Comparison of ENCODE assay signal across 12 cellular contexts in genomic region chr20:40563296-40563950, GRCh38.
DNase-seq lines count a peak whose midpoint lies in the region; ATAC-seq and TF ChIP-seq lines count a peak whose summit lies in the region.
"Had no signal": no experiment of that assay in that cellular context is flagged by ENCODE, and none has a peak within 500 bp of the region (broad histone marks: within the 10 kb centered on the region; RNA-seq: fewer than 3 reads in every experiment).

No MANE protein-coding gene starts in this region.

- ATAC-seq in Right ventricle myocardium superior (ENCODE audit: poor library complexity) (peak; percentile 41), HG03432 (IDR thresholded peaks at IDR 0.05; ENCODE audit: unreplicated experiment) (no peak)

- H3K4me1 Mint-ChIP-seq in activated CD4-positive, alpha-beta T cell treated with anti-CD3 and anti-CD28 coated beads, Interleukin-2, amount 10 ng/mL, durations not matched to agents 24 days and 14 days: no peaks in the 10 kb centered on the region
- H3K4me1 Mint-ChIP-seq: activated B cell treated with CpG ODN at 0.5 μM for 24 hours had no signal

- H3K4me1 ChIP-seq in right atrium auricular region (peaks cover 0 to 7% of the 10 kb centered on the region in 2 donors), adrenal gland (replicated peaks in 1 of 2) (peaks cover 0 to 11% of the 10 kb centered on the region in 2 donors)

- no peaks in the 10 kb centered on the region for H3K9me3 ChIP-seq in right atrium auricular region
- no peaks in the 10 kb centered on the region for H3K9me3 ChIP-seq in adrenal gland (replicated peaks in 1 of 3)

- no peak overlapping the region for H3K27ac ChIP-seq in right atrium auricular region
- no peak overlapping the region for H3K27ac ChIP-seq in adrenal gland

- H3K4me3 Mint-ChIP-seq in activated CD4-positive, alpha-beta T cell treated with anti-CD3 and anti-CD28 coated beads, Interleukin-2, amount 10 ng/mL, durations not matched to agents 24 days and 14 days: no peak overlapping the region
- H3K4me3 Mint-ChIP-seq: activated B cell treated with CpG ODN at 0.5 μM for 24 hours; activated naive CD4-positive, alpha-beta T cell treated with anti-CD3 and anti-CD28 coated beads for 36 hours had no signal

- no peak for TF ChIP-seq POLR2A in adrenal gland (IDR thresholded peaks at IDR 0.05)

- no peak overlapping the region for H3K27ac Mint-ChIP-seq in activated CD4-positive, alpha-beta T cell treated with anti-CD3 and anti-CD28 coated beads, Interleukin-2, amount 10 ng/mL, durations not matched to agents 24 days and 14 days
- H3K27ac Mint-ChIP-seq: activated B cell treated with CpG ODN at 0.5 μM for 24 hours; activated naive CD4-positive, alpha-beta T cell treated with anti-CD3 and anti-CD28 coated beads for 36 hours had no signal

- H3K9me3 Mint-ChIP-seq in activated CD4-positive, alpha-beta T cell treated with anti-CD3 and anti-CD28 coated beads, Interleukin-2, amount 10 ng/mL, durations not matched to agents 24 days and 14 days: no peaks in the 10 kb centered on the region
- H3K9me3 Mint-ChIP-seq: activated naive CD4-positive, alpha-beta T cell treated with anti-CD3 and anti-CD28 coated beads for 36 hours had no signal

- H3K36me3 ChIP-seq in right atrium auricular region (no peaks in the 10 kb centered on the region), adrenal gland (replicated peaks in 1 of 2) (no peaks in the 10 kb centered on the region)

- DNase-seq in Right ventricle myocardium superior (peak; percentile 53), right atrium auricular region (ENCODE audit: low spot score) (no peak), adrenal gland (peak; percentile 35 to 65 (median 50)), iris pigment epithelial cell (ENCODE audit: low read depth) (peak; percentile 36), cerebellum (ENCODE audit: low spot score) (no peak), NCI-H146 treated with DMSO at 0.1 percent for 48 hours (lab: John Stamatoyannopoulos, UW; ENCODE audit: unreplicated experiment) (no peak)
- DNase-seq in activated CD4-positive, alpha-beta T cell treated with anti-CD3 and anti-CD28 coated beads, Interleukin-2, amount 10 ng/mL, durations not matched to agents 24 days and 14 days: no peak
- DNase-seq: ACHN; activated B cell treated with CpG ODN at 0.5 μM for 24 hours; activated naive CD4-positive, alpha-beta T cell treated with anti-CD3 and anti-CD28 coated beads for 36 hours; IMR-90 had no signal

- no peaks in the 10 kb centered on the region for H3K27me3 Mint-ChIP-seq in activated CD4-positive, alpha-beta T cell treated with anti-CD3 and anti-CD28 coated beads, Interleukin-2, amount 10 ng/mL, durations not matched to agents 24 days and 14 days

- H3K4me3 ChIP-seq in right atrium auricular region (no peak overlapping the region), adrenal gland (no peak overlapping the region)

- 52 to 80% (median 56%) methylated on average over 8 of the region's 8 CpGs for WGBS in adrenal gland, 4 donors

- H3K27me3 ChIP-seq in right atrium auricular region (no peaks in the 10 kb centered on the region), adrenal gland (no peaks in the 10 kb centered on the region)

- H3K36me3 Mint-ChIP-seq in activated CD4-positive, alpha-beta T cell treated with anti-CD3 and anti-CD28 coated beads, Interleukin-2, amount 10 ng/mL, durations not matched to agents 24 days and 14 days (ENCODE audit: low read depth): no peaks in the 10 kb centered on the region

- TF ChIP-seq CTCF in right atrium auricular region (IDR thresholded peaks at IDR 0.05) (no peak), adrenal gland (IDR thresholded peaks at IDR 0.05) (no peak)

- intact Hi-C loops in Right ventricle myocardium superior (cut with DNase I) (no loop called here), adrenal gland (cut with DNase I) (loop anchor here (10.0 kb wide), 1 partner anchor 121 kb away; the partner anchor contains the start of gene MAFB (in 2 of the 2))
- intact Hi-C loops in activated CD4-positive, alpha-beta T cell treated with anti-CD3 and anti-CD28 coated beads, Interleukin-2, amount 10 ng/mL, durations not matched to agents 24 days and 14 days (cut with micrococcal nuclease): no loop called here

Comparison
In these comparisons a context has a peak if more than half of its experiments do, and no peak if none do; other contexts are left out.
1. DNase-seq: peak in Right ventricle myocardium superior (single experiment), adrenal gland (7 of 7) and iris pigment epithelial cell (single experiment); none in right atrium auricular region (single experiment), cerebellum (single experiment), activated CD4-positive, alpha-beta T cell treated with anti-CD3 and anti-CD28 coated beads, Interleukin-2, amount 10 ng/mL, durations not matched to agents 24 days and 14 days (single experiment) and NCI-H146 treated with DMSO at 0.1 percent for 48 hours (single experiment).
2. intact Hi-C loops: an anchor here in adrenal gland (10.0 kb wide); none called in Right ventricle myocardium superior and activated CD4-positive, alpha-beta T cell treated with anti-CD3 and anti-CD28 coated beads, Interleukin-2, amount 10 ng/mL, durations not matched to agents 24 days and 14 days.